Comparison of ENCODE assay signal across 13 cellular contexts in genomic region chr7:29326872-29327271, GRCh38.
DNase-seq lines count a peak whose midpoint lies in the region; TF ChIP-seq lines count a peak whose summit lies in the region.
"Had no signal": no experiment of that assay in that cellular context is flagged by ENCODE, and none has a peak within 500 bp of the region (broad histone marks: within the 10 kb centered on the region; RNA-seq: fewer than 3 reads in every experiment).

No MANE protein-coding gene starts in this region.

- peaks cover 6% of the 10 kb centered on the region for H3K36me3 Mint-ChIP-seq in type B pancreatic cell
- peaks cover 6% of the 10 kb centered on the region for H3K36me3 Mint-ChIP-seq in activated naive CD8-positive, alpha-beta T cell treated with anti-CD3 and anti-CD28 coated beads for 36 hours

- peak overlapping the region; percentile 2 for H3K27ac Mint-ChIP-seq in type B pancreatic cell
- H3K27ac Mint-ChIP-seq in activated naive CD8-positive, alpha-beta T cell treated with anti-CD3 and anti-CD28 coated beads for 36 hours: no peak overlapping the region

- H3K4me1 Mint-ChIP-seq in type B pancreatic cell (ENCODE audit: unreplicated experiment): peaks cover 22% of the 10 kb centered on the region
- H3K4me1 Mint-ChIP-seq in activated naive CD8-positive, alpha-beta T cell treated with anti-CD3 and anti-CD28 coated beads for 36 hours: peaks cover 12% of the 10 kb centered on the region

- H3K9me3 Mint-ChIP-seq in type B pancreatic cell: peaks cover 11% of the 10 kb centered on the region
- peaks cover 11% of the 10 kb centered on the region for H3K9me3 Mint-ChIP-seq in activated naive CD8-positive, alpha-beta T cell treated with anti-CD3 and anti-CD28 coated beads for 36 hours

- TF ChIP-seq CTCF in type B pancreatic cell (conservative IDR thresholded peaks at IDR 0.05) (no peak), GM20000 (IDR thresholded peaks at IDR 0.05; ENCODE audit: extremely low read depth, missing control alignments) (no peak)

- peak; percentile 56 for DNase-seq in NCI-H2107 treated with DMSO at 0.1 percent for 48 hours (lab: John Stamatoyannopoulos, UW; ENCODE audit: unreplicated experiment)
- no peak for DNase-seq in NCI-H2107 (lab: John Stamatoyannopoulos, UW)
- peak; percentile 29 for DNase-seq in DMS53 treated with DMSO at 0.1 percent for 48 hours (lab: John Stamatoyannopoulos, UW; ENCODE audit: unreplicated experiment)
- DNase-seq in NCI-H69 (lab: John Stamatoyannopoulos, UW): peak; percentile 83
- no peak for DNase-seq in type B pancreatic cell (ENCODE audit: extremely low spot score, unreplicated experiment)
- DNase-seq in activated naive CD8-positive, alpha-beta T cell treated with anti-CD3 and anti-CD28 coated beads for 36 hours: no peak
- no peak for DNase-seq in GM20000 (ENCODE audit: low spot score)
- DNase-seq: BE2C, H7, MM.1S, NCI-H1048, OCI-M1, T-helper 1 cell had no signal

- no peaks in the 10 kb centered on the region for H3K27me3 Mint-ChIP-seq in type B pancreatic cell
- no peaks in the 10 kb centered on the region for H3K27me3 Mint-ChIP-seq in activated naive CD8-positive, alpha-beta T cell treated with anti-CD3 and anti-CD28 coated beads for 36 hours

- no peak overlapping the region for H3K4me3 Mint-ChIP-seq in type B pancreatic cell
- no peak overlapping the region for H3K4me3 Mint-ChIP-seq in activated naive CD8-positive, alpha-beta T cell treated with anti-CD3 and anti-CD28 coated beads for 36 hours

Comparison
In these comparisons a context has a peak if more than half of its experiments do, and no peak if none do; other contexts are left out.
1. DNase-seq: peak in NCI-H2107 treated with DMSO at 0.1 percent for 48 hours (single experiment), DMS53 treated with DMSO at 0.1 percent for 48 hours (single experiment) and NCI-H69 (single experiment); none in NCI-H2107 (single experiment), type B pancreatic cell (single experiment), activated naive CD8-positive, alpha-beta T cell treated with anti-CD3 and anti-CD28 coated beads for 36 hours (single experiment) and GM20000 (single experiment).